In genomic region chr6:63560806-63561672, GRCh38 we compare ENCODE assay signal across 21 cellular contexts. TPM values are rescaled to one million over a fixed set of nuclear protein-coding genes. Genes with fewer than 3 reads are reported as not detected.
DNase-seq lines count a peak whose midpoint lies in the region; ATAC-seq and TF ChIP-seq lines count a peak whose summit lies in the region.
"Had no signal": no experiment of that assay in that cellular context is flagged by ENCODE, and none has a peak within 500 bp of the region (broad histone marks: within the 10 kb centered on the region; RNA-seq: fewer than 3 reads in every experiment).

No MANE protein-coding gene starts in this region.

- DNase-seq in GM03348 (ENCODE audit: low spot score), result peak; percentile 41
- DNase-seq in adipocyte (ENCODE audit: low read depth), result peak; percentile 71
- peak; percentile 80 for DNase-seq in fibroblast of the aortic adventitia (ENCODE audit: low read depth)
- peak; percentile 96 for DNase-seq in renal cortical epithelial cell (ENCODE audit: low read depth)
- no peak for DNase-seq in effector memory CD4-positive, alpha-beta T cell
- no peak for DNase-seq in NCI-H774 (lab: John Stamatoyannopoulos, UW)
- DNase-seq: activated CD8-positive, alpha-beta memory T cell treated with anti-CD3 and anti-CD28 coated beads, Interleukin-2, amount 50 U/mL, for 4 hours; activated naive CD4-positive, alpha-beta T cell treated with anti-CD3 and anti-CD28 coated beads, Interleukin-2, amount 50 U/mL, for 16 hours; C1 segment of cervical spinal cord; central memory CD4-positive, alpha-beta T cell; hypothalamus; left ventricle myocardium inferior; naive thymus-derived CD8-positive, alpha-beta T cell; NCI-H2107; NCI-H82; right cardiac atrium; stimulated activated CD4-positive, alpha-beta T cell treated with anti-CD3 and anti-CD28 coated beads, Interleukin-4, amount 100 ng/mL, for 4 hours; T-helper 2 cell; trophoblast cell had no signal

- no peaks in the 10 kb centered on the region for H3K9me3 ChIP-seq in adipocyte (ENCODE audit: control insufficient read depth, low read length)
- H3K9me3 ChIP-seq in effector memory CD4-positive, alpha-beta T cell (ENCODE audit: control insufficient read depth, low read length), result no peaks in the 10 kb centered on the region
- H3K9me3 ChIP-seq: left ventricle myocardium inferior had no signal

- peaks cover 10% of the 10 kb centered on the region for H3K4me1 ChIP-seq in adipocyte (ENCODE audit: control insufficient read depth, insufficient read depth, low read length)
- no peaks in the 10 kb centered on the region for H3K4me1 ChIP-seq in effector memory CD4-positive, alpha-beta T cell (ENCODE audit: control insufficient read depth, insufficient read depth, low read length, poor library complexity, severe bottlenecking)
- H3K4me1 ChIP-seq: left ventricle myocardium inferior had no signal

- H3K27me3 ChIP-seq in adipocyte (replicated peaks; ENCODE audit: control insufficient read depth, insufficient read depth, low read length), result no peaks in the 10 kb centered on the region
- H3K27me3 ChIP-seq in effector memory CD4-positive, alpha-beta T cell (replicated peaks; ENCODE audit: control insufficient read depth, insufficient read depth, low read length, poor library complexity, severe bottlenecking), result no peaks in the 10 kb centered on the region

- no peak overlapping the region for H3K4me3 ChIP-seq in adipocyte (ENCODE audit: low read length)
- no peak overlapping the region for H3K4me3 ChIP-seq in fibroblast of the aortic adventitia (ENCODE audit: low read depth, low read length)
- no peak overlapping the region for H3K4me3 ChIP-seq in effector memory CD4-positive, alpha-beta T cell (ENCODE audit: insufficient read depth, low read depth, low read length, poor library complexity, severe bottlenecking)
- H3K4me3 ChIP-seq: GM23338, left ventricle myocardium inferior had no signal

- no peak for ATAC-seq in HG02884 (IDR thresholded peaks at IDR 0.05; ENCODE audit: unreplicated experiment)
- ATAC-seq: GM23338; naive thymus-derived CD8-positive, alpha-beta T cell; right cardiac atrium had no signal

- H3K27ac ChIP-seq in effector memory CD4-positive, alpha-beta T cell (ENCODE audit: insufficient read depth, low read length, poor library complexity, severe bottlenecking), result no peak overlapping the region
- H3K27ac ChIP-seq: left ventricle myocardium inferior had no signal

- no peak for TF ChIP-seq CTCF in fibroblast of the aortic adventitia (IDR thresholded peaks at IDR 0.05; ENCODE audit: insufficient read depth, low read length)

- no peak overlapping the region for H3K9ac ChIP-seq in adipocyte (ENCODE audit: low read length)

- H3K36me3 ChIP-seq in adipocyte (ENCODE audit: control insufficient read depth, insufficient read depth, low read length, severe bottlenecking), result no peaks in the 10 kb centered on the region
- H3K36me3 ChIP-seq in effector memory CD4-positive, alpha-beta T cell (ENCODE audit: control insufficient read depth, insufficient read depth, low read length), result no peaks in the 10 kb centered on the region
- H3K36me3 ChIP-seq: left ventricle myocardium inferior had no signal

RNA-seq across cellular contexts. Expression of gene PTP4A1, which starts 11.2 kb away (rescaled TPM):
- total RNA-seq in fibroblast of the aortic adventitia (ENCODE audit: low replicate concordance) (9.6 and 46.1 TPM in 2 replicates), renal cortical epithelial cell (106 and 174 TPM in 2 replicates)

Comparison
In these comparisons a context has a peak if more than half of its experiments do, and no peak if none do; other contexts are left out.
1. DNase-seq: peak in GM03348 (single experiment), adipocyte (single experiment), fibroblast of the aortic adventitia (single experiment) and renal cortical epithelial cell (single experiment); none in effector memory CD4-positive, alpha-beta T cell (0 of 3) and NCI-H774 (single experiment).